Comparison of ENCODE assay signal across 13 cellular contexts in the genomic region with DNA sequence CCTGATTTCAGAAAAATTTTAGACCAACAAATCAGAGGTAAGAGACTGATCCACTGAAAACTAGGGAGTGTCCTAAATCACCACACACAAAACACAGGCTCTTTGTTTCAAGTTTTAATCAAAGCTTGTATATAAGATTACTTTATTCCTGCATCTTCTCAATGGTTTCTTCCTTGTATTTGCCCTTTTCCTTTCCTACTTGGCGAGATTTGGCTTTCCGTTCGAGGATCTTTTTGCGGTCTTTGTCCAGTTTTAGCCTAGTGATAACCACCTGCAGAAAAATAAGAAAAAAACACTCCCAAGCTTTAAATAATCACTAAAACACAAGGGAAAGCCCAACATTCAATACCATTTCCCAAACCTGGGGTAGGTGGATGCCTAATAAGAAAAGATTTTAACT. TPM values are rescaled to one million over a fixed set of nuclear protein-coding genes. Genes with fewer than 3 reads are reported as not detected.
DNase-seq lines count a peak whose midpoint lies in the region; ATAC-seq, FAIRE-seq and TF ChIP-seq lines count a peak whose summit lies in the region.
"Had no signal": no experiment of that assay in that cellular context is flagged by ENCODE, and none has a peak within 500 bp of the region (broad histone marks: within the 10 kb centered on the region; RNA-seq: fewer than 3 reads in every experiment).

No MANE protein-coding gene starts in this region.

- intact Hi-C loops in PC-3 (cut with micrococcal nuclease) (no loop called here), sigmoid colon (cut with DNase I) (no loop called here)
- intact Hi-C loops in dendritic cell treated with granulocyte-macrophage colony-stimulating factor and Interleukin-4, amounts not matched to agents 40 ng/mL and 50 ng/mL, for 4 days (cut with micrococcal nuclease): loop anchor here (5.0 kb wide), 1 partner anchor 130 kb away; the partner anchor contains the start of genes CTC1 and PFAS

- no peak overlapping the region for H3K4me3 ChIP-seq in PC-3 (ENCODE audit: low read length)
- H3K4me3 ChIP-seq in sigmoid colon: no peak overlapping the region
- H3K4me3 ChIP-seq in small intestine (ENCODE audit: low read depth in 1 of 2, low read length in 2 of 2): no peak overlapping the region

- peak overlapping the region; percentile 100 for H3K4me3 Mint-ChIP-seq in activated T-cell treated with anti-CD3 and anti-CD28 coated beads, Interleukin-2, amount 50 U/mL, for 24 hours
- H3K4me3 Mint-ChIP-seq in dendritic cell treated with granulocyte-macrophage colony-stimulating factor and Interleukin-4, amounts not matched to agents 40 ng/mL and 50 ng/mL, for 4 days: no peak overlapping the region

- no peaks in the 10 kb centered on the region for H3K27me3 ChIP-seq in PC-3 (ENCODE audit: low read length)
- no peaks in the 10 kb centered on the region for H3K27me3 ChIP-seq in sigmoid colon
- no peaks in the 10 kb centered on the region for H3K27me3 ChIP-seq in small intestine (ENCODE audit: control insufficient read depth in 2 of 2, insufficient read depth in 2 of 2, low read length in 2 of 2)

- no peak for FAIRE-seq in small intestine (lab: Jason Lieb, UNC)

- POLR2A ChIA-PET in PC-3 (lab: Charles Lee; ENCODE audit: unreplicated experiment): interaction anchor here (0.5 kb wide), 1 partner anchor 130 kb away, joined by 3 read pairs; the partner anchor contains the start of gene CTC1

- H3K4me1 Mint-ChIP-seq in activated T-cell treated with anti-CD3 and anti-CD28 coated beads, Interleukin-2, amount 50 U/mL, for 24 hours (ENCODE audit: low read depth): peaks cover 57% of the 10 kb centered on the region
- peaks cover 32% of the 10 kb centered on the region for H3K4me1 Mint-ChIP-seq in dendritic cell treated with granulocyte-macrophage colony-stimulating factor and Interleukin-4, amounts not matched to agents 40 ng/mL and 50 ng/mL, for 4 days (ENCODE audit: low read depth)

- H3K4me1 ChIP-seq in PC-3 (ENCODE audit: insufficient read depth, low read length) (peaks cover 28% of the 10 kb centered on the region), sigmoid colon (peaks cover 0 to 51% (median 42%) of the 10 kb centered on the region in 4 donors), small intestine (ENCODE audit: control insufficient read depth in 2 of 2, insufficient read depth in 1 of 2, low read depth in 1 of 2, low read length in 1 of 2) (peaks cover 2 to 6% of the 10 kb centered on the region in 2 donors)

- H3K36me3 Mint-ChIP-seq in activated T-cell treated with anti-CD3 and anti-CD28 coated beads, Interleukin-2, amount 50 U/mL, for 24 hours (ENCODE audit: low read depth): peaks cover 76% of the 10 kb centered on the region
- H3K36me3 Mint-ChIP-seq in dendritic cell treated with granulocyte-macrophage colony-stimulating factor and Interleukin-4, amounts not matched to agents 40 ng/mL and 50 ng/mL, for 4 days (ENCODE audit: low read depth): peaks cover 84% of the 10 kb centered on the region

- H3K9ac ChIP-seq in PC-3 (ENCODE audit: low read length): no peak overlapping the region

- H3F3A ChIP-seq in PC-3 (ENCODE audit: low read length, unreplicated experiment): peaks cover 6% of the 10 kb centered on the region

- H3K27me3 Mint-ChIP-seq in activated T-cell treated with anti-CD3 and anti-CD28 coated beads, Interleukin-2, amount 50 U/mL, for 24 hours: no peaks in the 10 kb centered on the region
- no peaks in the 10 kb centered on the region for H3K27me3 Mint-ChIP-seq in dendritic cell treated with granulocyte-macrophage colony-stimulating factor and Interleukin-4, amounts not matched to agents 40 ng/mL and 50 ng/mL, for 4 days

- no peaks in the 10 kb centered on the region for H3K9me3 Mint-ChIP-seq in activated T-cell treated with anti-CD3 and anti-CD28 coated beads, Interleukin-2, amount 50 U/mL, for 24 hours
- H3K9me3 Mint-ChIP-seq in dendritic cell treated with granulocyte-macrophage colony-stimulating factor and Interleukin-4, amounts not matched to agents 40 ng/mL and 50 ng/mL, for 4 days: no peaks in the 10 kb centered on the region

- peaks cover 41% of the 10 kb centered on the region for H3K36me3 ChIP-seq in PC-3 (ENCODE audit: low read depth, low read length)
- peaks cover 8 to 52% (median 37%) of the 10 kb centered on the region in 4 donors for H3K36me3 ChIP-seq in sigmoid colon
- peaks cover 11 to 14% of the 10 kb centered on the region in 2 donors for H3K36me3 ChIP-seq in small intestine (ENCODE audit: control insufficient read depth in 2 of 2, insufficient read depth in 2 of 2, low read length in 2 of 2)

- H4K20me1 ChIP-seq in PC-3 (ENCODE audit: low read length): peaks cover 22% of the 10 kb centered on the region

- no TSS peak for BruUV-seq in PC-3 (replicated peaks; lab: Mats Ljungman, UMichigan)

- peaks cover 41% of the 10 kb centered on the region for H3K79me2 ChIP-seq in PC-3 (ENCODE audit: low read length)

- TF ChIP-seq POLR2A in sigmoid colon (IDR thresholded peaks at IDR 0.05): no peak

- H3K9me3 ChIP-seq in PC-3 (ENCODE audit: low read length) (no peaks in the 10 kb centered on the region), sigmoid colon (no peaks in the 10 kb centered on the region), small intestine (ENCODE audit: control insufficient read depth, low read depth) (no peaks in the 10 kb centered on the region)
- H3K9me3 ChIP-seq: thoracic aorta had no signal

- peak overlapping the region; percentile 94; the same call in 1 of the 2 replicates for H3K4me2 ChIP-seq in PC-3 (ENCODE audit: low read length)

- ATAC-seq in PC-3: no peak

- DNase-seq in activated T-cell treated with anti-CD3 and anti-CD28 coated beads, Interleukin-2, amount 50 U/mL, for 24 hours: no peak
- no peak for DNase-seq in activated T-cell treated with anti-CD3 and anti-CD28 coated beads for 4 hours
- no peak for DNase-seq in PC-3
- no peak for DNase-seq in sigmoid colon
- no peak for DNase-seq in small intestine
- DNase-seq in activated effector memory CD4-positive, alpha-beta T cell treated with Interleukin-2 at 50 U/mL for 16 hours: no peak
- no peak for DNase-seq in NCI-H226
- DNase-seq: activated gamma-delta T cell; HCEC 1CT; stimulated activated CD4-positive, alpha-beta T cell treated with anti-CD3 and anti-CD28 coated beads, Interleukin-4, amount 100 ng/mL, for 24 hours had no signal

- TF ChIP-seq EP300 in sigmoid colon (IDR thresholded peaks at IDR 0.05): no peak

- H3K27ac Mint-ChIP-seq in activated T-cell treated with anti-CD3 and anti-CD28 coated beads, Interleukin-2, amount 50 U/mL, for 24 hours: peak overlapping the region; percentile 93
- H3K27ac Mint-ChIP-seq in dendritic cell treated with granulocyte-macrophage colony-stimulating factor and Interleukin-4, amounts not matched to agents 40 ng/mL and 50 ng/mL, for 4 days: peak overlapping the region; percentile 86

- no peak overlapping the region for H2AFZ ChIP-seq in PC-3 (ENCODE audit: low read length)

- no peak overlapping the region for H3K27ac ChIP-seq in PC-3 (ENCODE audit: low read length)
- peak overlapping the region in 3 of 4 donors; percentile 87 to 92 (median 88) for H3K27ac ChIP-seq in sigmoid colon
- H3K27ac ChIP-seq in small intestine (ENCODE audit: low read depth in 1 of 2, low read length in 1 of 2): peak overlapping the region in 1 of 2 donors; percentile 63

- H3K9me2 ChIP-seq in PC-3 (replicated peaks; ENCODE audit: low read length): no peaks in the 10 kb centered on the region

- CTCF ChIA-PET in PC-3 (lab: Charles Lee): no interaction called here

- WGBS in sigmoid colon, 2 donors: 56 to 83% methylated on average over 4 of the region's 4 CpGs
- 66 to 82% (median 75%) methylated on average over 4 of the region's 4 CpGs for WGBS in small intestine, 3 donors

- TF ChIP-seq CTCF in PC-3 (conservative IDR thresholded peaks at IDR 0.05; ENCODE audit: low read depth, low read length): no peak
- no peak for TF ChIP-seq CTCF in sigmoid colon (IDR thresholded peaks at IDR 0.05)

RNA-seq across cellular contexts. Expression of gene RPL26, which starts 5.6 kb away (rescaled TPM):
- total RNA-seq in PC-3 (2014; rRNA removed) (1,030 and 1,369 TPM in 2 replicates), sigmoid colon (1,000 to 10,000 TPM; 3,681 to 6,264 (median 5,219) TPM)
- polyA plus RNA-seq in sigmoid colon (1,000 to 10,000 TPM; 3,816 to 6,374 (median 4,477) TPM), small intestine (1,000 to 10,000 TPM; 2,296 to 5,457 (median 4,090) TPM)

RNA-seq across cellular contexts. Expression of gene RNF222, which starts 20.2 kb away (rescaled TPM):
- total RNA-seq in PC-3 (2014; rRNA removed): 0.07 TPM in 1 of 2 replicates, not detected in the other
- not detected for total RNA-seq in sigmoid colon
- under 1 TPM in 1 of 3 donors, not detected in 2; 0.03 TPM for polyA plus RNA-seq in sigmoid colon
- not detected for polyA plus RNA-seq in small intestine

RNA-seq across cellular contexts. Expression of gene ODF4, which starts 37.8 kb away (rescaled TPM):
- total RNA-seq in PC-3 (2014; rRNA removed) (not detected in 2 replicates), sigmoid colon (not detected)
- polyA plus RNA-seq in sigmoid colon (not detected), small intestine (not detected)
- total RNA-seq: T-helper 2 cell treated with Interferon-gamma antibody and Interleukin-4, amounts not matched to agents 100 ng/mL and 5 ng/mL, for 36 hours; thoracic aorta had no signal

RNA-seq across cellular contexts. Expression of gene NDEL1, which starts 58.3 kb away (rescaled TPM):
- 32.7 and 46.7 TPM in 2 replicates for total RNA-seq in PC-3 (2014; rRNA removed)
- 10 to 100 TPM; 34.9 to 56.8 (median 49.4) TPM for total RNA-seq in sigmoid colon
- 10 to 100 TPM; 31.3 to 41.4 (median 37.2) TPM for polyA plus RNA-seq in sigmoid colon
- 10 to 100 TPM; 24.7 to 30.6 (median 29.2) TPM for polyA plus RNA-seq in small intestine
